ENCODE assay signal across 29 cellular contexts in the genomic region with DNA sequence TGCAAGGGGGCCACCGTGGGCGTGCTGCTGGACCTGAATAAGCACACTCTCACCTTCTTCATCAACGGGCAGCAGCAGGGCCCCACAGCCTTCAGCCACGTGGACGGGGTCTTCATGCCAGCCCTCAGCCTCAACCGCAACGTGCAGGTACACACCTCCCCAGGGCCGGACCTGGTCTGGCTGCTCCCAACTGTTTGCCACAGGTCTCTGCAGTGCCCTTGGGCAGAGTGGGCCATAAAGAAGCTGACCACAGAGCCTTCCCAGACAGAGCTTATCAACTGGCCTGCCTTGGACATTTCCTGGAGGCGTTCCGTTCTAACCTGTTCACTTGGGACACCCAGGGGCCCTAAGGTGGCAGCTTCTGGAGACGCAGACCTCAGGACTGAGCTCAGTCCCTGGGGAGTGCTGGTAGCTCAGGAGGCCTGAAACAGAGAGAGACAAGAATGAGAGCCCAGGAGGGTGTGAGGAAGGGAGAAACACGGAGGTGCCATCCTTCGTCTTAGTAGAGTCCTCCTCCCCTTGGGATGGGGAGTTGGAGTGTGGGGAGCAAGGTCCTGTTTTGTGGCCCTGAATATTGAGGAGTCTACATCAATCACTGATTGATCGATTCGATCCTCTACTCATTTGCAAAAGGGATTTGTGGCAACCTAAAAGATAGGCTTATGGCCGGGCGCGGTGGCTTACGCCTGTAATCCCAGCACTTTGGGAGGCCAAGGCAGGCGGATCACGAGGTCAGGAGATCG. TPM values are rescaled to one million over a fixed set of nuclear protein-coding genes. Genes with fewer than 3 reads are reported as not detected.
"Had no signal": no experiment of that assay in that cellular context is flagged by ENCODE, and none has a peak within 500 bp of the region (broad histone marks: within the 10 kb centered on the region; RNA-seq: fewer than 3 reads in every experiment).

No MANE protein-coding gene starts in this region.

- H3K9me3 Mint-ChIP-seq: activated CD4-positive, alpha-beta T cell treated with anti-CD3 and anti-CD28 coated beads, Interleukin-2, amount 10 ng/mL, durations not matched to agents 24 days and 14 days; activated naive CD4-positive, alpha-beta T cell treated with anti-CD3 and anti-CD28 coated beads for 36 hours; activated T-cell treated with anti-CD3 and anti-CD28 coated beads, Interleukin-2, amount 50 U/mL, for 24 hours; activated T-helper 1 cell treated with anti-CD3 and anti-CD28 coated beads, Interleukin-12 subunit alpha, Interleukin-12 subunit beta, Interleukin-2, Interleukin-4 antibody, amounts not matched to agents 30 ng/mL and 10 ng/mL and 1 ng/mL, durations not matched to agents 14 hours and 24 hours and 36 hours; central memory CD8-positive, alpha-beta T cell; WTC11 had no signal

- H3K4me3 ChIP-seq: SJCRH30 had no signal

- DNase-seq: activated CD4-positive, alpha-beta T cell treated with anti-CD3 and anti-CD28 coated beads, Interleukin-2, amount 10 ng/mL, durations not matched to agents 24 days and 14 days; activated CD4-positive, alpha-beta T cell treated with anti-CD3 and anti-CD28 coated beads, Interleukin-2, amount 50 U/mL, for 48 hours; activated CD4-positive, CD25-positive, alpha-beta regulatory T cell treated with anti-CD3 and anti-CD28 coated beads, Interleukin-2, amount 50 U/mL, for 72 hours; activated CD8-positive, alpha-beta memory T cell treated with anti-CD3 and anti-CD28 coated beads, Interleukin-2, amount 10 ng/mL, durations not matched to agents 7 days and 5 days; activated effector memory CD4-positive, alpha-beta T cell treated with anti-CD3 and anti-CD28 coated beads, Interleukin-2, amount 50 U/mL, for 16 hours; activated naive CD4-positive, alpha-beta T cell treated with anti-CD3 and anti-CD28 coated beads for 36 hours; activated T-cell treated with anti-CD3 and anti-CD28 coated beads, Interleukin-2, amount 50 U/mL, for 24 hours; amygdala; NCI-H1092; NCI-H1417; NCI-H1930; NCI-H2171 treated with DMSO at 0.1 percent for 48 hours; NCI-H226; NCI-H526 treated with DMSO at 0.1 percent for 48 hours; NK-92 treated with Interleukin-12 subunit alpha and Interleukin-12 subunit beta, amount 100 ng/mL, for 24 hours; OCI-M1; Right ventricle myocardium superior; SJCRH30; SK-N-SH; T-helper 9 cell had no signal

- H3K4me2 ChIP-seq: SK-N-SH had no signal

- H3K9me3 ChIP-seq: SJCRH30, SK-N-SH had no signal

- H3K9ac ChIP-seq: SK-N-SH had no signal

- H3K27me3 ChIP-seq: SJCRH30 had no signal

- H3K36me3 Mint-ChIP-seq: activated CD8-positive, alpha-beta memory T cell treated with anti-CD3 and anti-CD28 coated beads, Interleukin-2, amount 10 ng/mL, durations not matched to agents 7 days and 5 days; activated naive CD8-positive, alpha-beta T cell; brain; WTC11 had no signal

- H3K4me3 Mint-ChIP-seq: activated CD4-positive, alpha-beta T cell treated with anti-CD3 and anti-CD28 coated beads, Interleukin-2, amount 10 ng/mL, durations not matched to agents 24 days and 14 days; activated CD8-positive, alpha-beta memory T cell treated with anti-CD3 and anti-CD28 coated beads, Interleukin-2, amount 10 ng/mL, durations not matched to agents 7 days and 5 days; activated naive CD4-positive, alpha-beta T cell treated with anti-CD3 and anti-CD28 coated beads for 36 hours; activated naive CD8-positive, alpha-beta T cell; activated T-cell treated with anti-CD3 and anti-CD28 coated beads, Interleukin-2, amount 50 U/mL, for 24 hours; activated T-helper 1 cell treated with anti-CD3 and anti-CD28 coated beads, Interleukin-12 subunit alpha, Interleukin-12 subunit beta, Interleukin-2, Interleukin-4 antibody, amounts not matched to agents 30 ng/mL and 10 ng/mL and 1 ng/mL, durations not matched to agents 14 hours and 24 hours and 36 hours; brain; central memory CD8-positive, alpha-beta T cell; WTC11 had no signal

- H3K27ac Mint-ChIP-seq: activated CD4-positive, alpha-beta T cell treated with anti-CD3 and anti-CD28 coated beads, Interleukin-2, amount 10 ng/mL, durations not matched to agents 24 days and 14 days; activated CD8-positive, alpha-beta memory T cell treated with anti-CD3 and anti-CD28 coated beads, Interleukin-2, amount 10 ng/mL, durations not matched to agents 7 days and 5 days; activated naive CD4-positive, alpha-beta T cell treated with anti-CD3 and anti-CD28 coated beads for 36 hours; activated naive CD8-positive, alpha-beta T cell; activated T-cell treated with anti-CD3 and anti-CD28 coated beads, Interleukin-2, amount 50 U/mL, for 24 hours; activated T-helper 1 cell treated with anti-CD3 and anti-CD28 coated beads, Interleukin-12 subunit alpha, Interleukin-12 subunit beta, Interleukin-2, Interleukin-4 antibody, amounts not matched to agents 30 ng/mL and 10 ng/mL and 1 ng/mL, durations not matched to agents 14 hours and 24 hours and 36 hours; WTC11 had no signal

- H3K27ac ChIP-seq: RWPE1, SJCRH30 had no signal

- H3K36me3 ChIP-seq: SJCRH30 had no signal

- H3K4me1 ChIP-seq: SJCRH30 had no signal

- ATAC-seq: activated CD8-positive, alpha-beta memory T cell treated with anti-CD3 and anti-CD28 coated beads, Interleukin-2, amount 10 ng/mL, durations not matched to agents 7 days and 5 days; Panc1; WTC11 had no signal

- H3K27me3 Mint-ChIP-seq: activated naive CD8-positive, alpha-beta T cell; activated T-cell treated with anti-CD3 and anti-CD28 coated beads, Interleukin-2, amount 50 U/mL, for 24 hours had no signal

RNA-seq across cellular contexts. Expression of a gene that starts 52.1 kb away (rescaled TPM):
- total RNA-seq: activated CD4-positive, alpha-beta T cell treated with anti-CD3 and anti-CD28 coated beads, Interleukin-2, amount 10 ng/mL, durations not matched to agents 24 days and 14 days; activated CD8-positive, alpha-beta memory T cell treated with anti-CD3 and anti-CD28 coated beads, Interleukin-2, amount 10 ng/mL, durations not matched to agents 7 days and 5 days; activated naive CD4-positive, alpha-beta T cell treated with anti-CD3 and anti-CD28 coated beads for 36 hours; activated T-helper 1 cell treated with anti-CD3 and anti-CD28 coated beads, Interleukin-12 subunit alpha, Interleukin-12 subunit beta, Interleukin-2, Interleukin-4 antibody, amounts not matched to agents 30 ng/mL and 10 ng/mL and 1 ng/mL, durations not matched to agents 14 hours and 24 hours and 36 hours; LHCN-M2; SJCRH30; T-helper 1 cell treated with Interleukin-12 subunit alpha and Interleukin-12 subunit beta and Interleukin-4 antibody, amounts not matched to agents 30 ng/mL and 1 ng/mL, for 36 hours; WTC11 had no signal
- polyA plus RNA-seq: SK-N-SH had no signal
